In genomic region chr12:118606690-118607089, GRCh38 we compare ENCODE assay signal across 31 cellular contexts.
"Had no signal": no experiment of that assay in that cellular context is flagged by ENCODE, and none has a peak within 500 bp of the region (broad histone marks: within the 10 kb centered on the region; RNA-seq: fewer than 3 reads in every experiment).

No MANE protein-coding gene starts in this region.

- H3K4me3 ChIP-seq: body of pancreas, breast epithelium had no signal

- H3K9me3 ChIP-seq: body of pancreas, breast epithelium had no signal

- H3K27me3 ChIP-seq: body of pancreas, brain microvascular endothelial cell, breast epithelium had no signal

- H3K36me3 ChIP-seq: brain microvascular endothelial cell, breast epithelium, WERI-Rb-1 had no signal

- H3K4me1 ChIP-seq: breast epithelium had no signal

- ATAC-seq: activated CD4-positive, alpha-beta T cell treated with anti-CD3 and anti-CD28 coated beads for 36 hours; activated CD4-positive, CD25-positive, alpha-beta regulatory T cell treated with anti-CD3 and anti-CD28 coated beads, Interleukin-2, amount 50 U/mL, for 24 hours; activated CD8-positive, alpha-beta memory T cell treated with anti-CD3 and anti-CD28 coated beads, Interleukin-2, amount 10 ng/mL, durations not matched to agents 7 days and 5 days; activated CD8-positive, alpha-beta T cell treated with anti-CD3 and anti-CD28 coated beads, Interleukin-2, amount 10 ng/mL, durations not matched to agents 7 days and 5 days; activated naive CD8-positive, alpha-beta T cell treated with anti-CD3 and anti-CD28 coated beads, Interleukin-2, amount 50 U/mL, for 24 hours; body of pancreas; WTC11 had no signal

- H3K27ac ChIP-seq: body of pancreas, brain microvascular endothelial cell, breast epithelium, WERI-Rb-1 had no signal

- DNase-seq: activated CD4-positive, alpha-beta memory T cell treated with anti-CD3 and anti-CD28 coated beads, Interleukin-2, amount 10 ng/mL, durations not matched to agents 7 days and 5 days; activated CD4-positive, alpha-beta T cell treated with anti-CD3 and anti-CD28 coated beads for 1 hour; activated CD4-positive, alpha-beta T cell treated with anti-CD3 and anti-CD28 coated beads for 36 hours; activated CD4-positive, alpha-beta T cell treated with anti-CD3 and anti-CD28 coated beads for 48 hours; activated CD4-positive, alpha-beta T cell treated with anti-CD3 and anti-CD28 coated beads, Interleukin-2, amount 10 ng/mL, durations not matched to agents 7 days and 5 days; activated CD4-positive, alpha-beta T cell treated with anti-CD3 and anti-CD28 coated beads, Interleukin-2, amount 50 U/mL, for 48 hours; activated CD4-positive, CD25-positive, alpha-beta regulatory T cell; activated CD8-positive, alpha-beta memory T cell treated with anti-CD3 and anti-CD28 coated beads for 24 hours; activated CD8-positive, alpha-beta memory T cell treated with anti-CD3 and anti-CD28 coated beads, Interleukin-2, amount 10 ng/mL, durations not matched to agents 7 days and 5 days; activated CD8-positive, alpha-beta memory T cell treated with anti-CD3 and anti-CD28 coated beads, Interleukin-2, amount 50 U/mL, for 48 hours; activated CD8-positive, alpha-beta T cell treated with anti-CD3 and anti-CD28 coated beads, Interleukin-2, amount 10 ng/mL, durations not matched to agents 7 days and 5 days; activated effector memory CD4-positive, alpha-beta T cell treated with Interleukin-2 at 50 U/mL for 16 hours; activated gamma-delta T cell; activated naive CD4-positive, alpha-beta T cell treated with anti-CD3 and anti-CD28 coated beads, Interleukin-2, amount 10 ng/mL, durations not matched to agents 7 days and 5 days; activated naive CD4-positive, alpha-beta T cell treated with Interleukin-2 at 50 U/mL for 16 hours; activated naive CD8-positive, alpha-beta T cell treated with anti-CD3 and anti-CD28 coated beads, Interleukin-2, amount 10 ng/mL, durations not matched to agents 7 days and 5 days; activated naive CD8-positive, alpha-beta T cell treated with anti-CD3 and anti-CD28 coated beads, Interleukin-2, amount 50 U/mL, for 24 hours; activated T-cell treated with anti-CD3 and anti-CD28 coated beads, Interleukin-2, amount 50 U/mL, for 24 hours; activated T-cell treated with anti-CD3 and anti-CD28 coated beads, Interleukin-2, amount 50 U/mL, for 48 hours; aorta; body of pancreas; brain microvascular endothelial cell; caudate nucleus; cerebellar nuclear complex; T-helper 1 cell; T-helper 2 cell; T-helper 9 cell; WERI-Rb-1 had no signal
